Comparison of ENCODE assay signal across 8 cellular contexts in genomic region chr5:132238169-132238744, GRCh38. TPM values are rescaled to one million over a fixed set of nuclear protein-coding genes. Genes with fewer than 3 reads are reported as not detected.
A peak's percentile ranks its signal among the peaks of the same experiment; 100 is the strongest.
DNase-seq lines count a peak whose midpoint lies in the region; ATAC-seq and TF ChIP-seq lines count a peak whose summit lies in the region.

No MANE protein-coding gene starts in this region.

- no peaks in the 10 kb centered on the region for H3K4me1 Mint-ChIP-seq in T-helper 17 cell

- ATAC-seq in GM21360 (IDR thresholded peaks at IDR 0.05; ENCODE audit: unreplicated experiment) = peak; percentile 76
- ATAC-seq in T-helper 17 cell = peak; percentile 77
- no peak for ATAC-seq in GM21381 (IDR thresholded peaks at IDR 0.05; ENCODE audit: unreplicated experiment)

- H3K36me3 Mint-ChIP-seq in T-helper 17 cell (ENCODE audit: low read depth) = no peaks in the 10 kb centered on the region

- TF ChIP-seq CTCF in LNCAP (IDR thresholded peaks at IDR 0.05) = peak; percentile 87

- H3K9me3 ChIP-seq in T-helper 17 cell (ENCODE audit: control insufficient read depth, low read length, poor library complexity, severe bottlenecking) = peaks cover 2% of the 10 kb centered on the region

- peak; percentile 55 for DNase-seq in CMK (ENCODE audit: low read depth)
- peak; percentile 24 to 70 (median 31) for DNase-seq in T-helper 17 cell
- peak in 33 of 56 donors; percentile 13 to 85 (median 43) for DNase-seq in amygdala (lab: John Stamatoyannopoulos, UW)
- DNase-seq in iPS-NIHi7 (ENCODE audit: extremely low spot score) = peak; percentile 75
- DNase-seq in stimulated activated CD4-positive, alpha-beta T cell treated with anti-CD3 and anti-CD28 coated beads, Interleukin-1b, Interleukin-23, amount 100 ng/mL, for 24 hours (ENCODE audit: low read depth in 4 of 4, low spot score in 1 of 4) = peak; percentile 52 to 72 (median 66)

- no peak overlapping the region for H3K27ac Mint-ChIP-seq in T-helper 17 cell

- H3K4me3 Mint-ChIP-seq in T-helper 17 cell = no peak overlapping the region

- no peaks in the 10 kb centered on the region for H3K27me3 Mint-ChIP-seq in T-helper 17 cell

RNA-seq across cellular contexts. Expression of gene P4HA2, which starts 10.6 kb away (rescaled TPM):
- total RNA-seq in T-helper 17 cell = under 1 TPM in 1 of 2 donors, not detected in 1; 0.50 TPM

RNA-seq across cellular contexts. Expression of gene PDLIM4, which starts 19.2 kb away (rescaled TPM):
- total RNA-seq in T-helper 17 cell = not detected

RNA-seq across cellular contexts. Expression of gene SLC22A4, which starts 55.9 kb away (rescaled TPM):
- total RNA-seq in T-helper 17 cell = under 1 TPM in 1 of 2 donors, not detected in 1; 0.70 TPM
